Comparison of ENCODE assay signal across 8 cellular contexts in genomic region chr14:57389646-57390036, GRCh38. TPM values are rescaled to one million over a fixed set of nuclear protein-coding genes. Genes with fewer than 3 reads are reported as not detected.
DNase-seq lines count a peak whose midpoint lies in the region; ATAC-seq and TF ChIP-seq lines count a peak whose summit lies in the region.

No MANE protein-coding gene starts in this region.

- H3K27me3 Mint-ChIP-seq in mesothelial cell of epicardium (ENCODE audit: low read depth) = peaks cover 4% of the 10 kb centered on the region

- TF ChIP-seq CTCF in mammary epithelial cell (conservative IDR thresholded peaks at IDR 0.05 in 1 of 2, IDR thresholded peaks at IDR 0.05 in 1 of 2; ENCODE audit: extremely low read depth in 1 of 2, insufficient read depth in 1 of 2, low read depth in 1 of 2, low read length in 2 of 2) (no peak), mesothelial cell of epicardium (IDR thresholded peaks at IDR 0.05; ENCODE audit: unreplicated experiment) (no peak)

- peak overlapping the region; percentile 96 for H3K27ac Mint-ChIP-seq in mesothelial cell of epicardium

- 54% methylated on average over 5 of the region's 5 CpGs for WGBS in mammary epithelial cell (ENCODE audit: low coverage, missing lambda C conversion rate)
- WGBS in aorta, 2 donors = 45 to 46% methylated on average over 5 of the region's 5 CpGs

- H3K79me2 ChIP-seq in mammary epithelial cell (ENCODE audit: insufficient read depth, low read length) = peaks cover 43% of the 10 kb centered on the region

- H3K27ac ChIP-seq in mammary epithelial cell (ENCODE audit: insufficient read depth, low read depth, low read length) (peak overlapping the region; percentile 58), aorta (ENCODE audit: low read depth in 1 of 2, low read length in 2 of 2) (peak overlapping the region in 1 of 2 donors; percentile 38)

- DNase-seq in stimulated activated CD4-positive, alpha-beta T cell treated with anti-CD3 and anti-CD28 coated beads, Interleukin-12 subunit alpha, Interleukin-12 subunit beta, amount 100 ng/mL, for 4 hours = peak; percentile 2
- no peak for DNase-seq in stimulated activated CD4-positive, alpha-beta T cell treated with anti-CD3 and anti-CD28 coated beads, Interleukin-4, amount 100 ng/mL, for 24 hours
- DNase-seq in NCI-H146 treated with DMSO at 0.1 percent for 48 hours (lab: John Stamatoyannopoulos, UW; ENCODE audit: unreplicated experiment) (peak; percentile 20), mammary epithelial cell (no peak), mesothelial cell of epicardium (ENCODE audit: low spot score in 2 of 2, unreplicated experiment in 2 of 2) (no peak), aorta (no peak), HK-2 (ENCODE audit: unreplicated experiment) (no peak), NCI-H2081 treated with DMSO at 0.1 percent for 48 hours (lab: John Stamatoyannopoulos, UW) (no peak)

- peak overlapping the region; percentile 89 for H3K4me3 Mint-ChIP-seq in mesothelial cell of epicardium

- peak overlapping the region; percentile 91 for H3K4me2 ChIP-seq in mammary epithelial cell (ENCODE audit: insufficient read depth, low read depth, low read length)

- H3K36me3 ChIP-seq in mammary epithelial cell (ENCODE audit: insufficient read depth, low read length) (peaks cover 3% of the 10 kb centered on the region), aorta (ENCODE audit: control insufficient read depth in 1 of 2, insufficient read depth in 2 of 2, low read length in 1 of 2) (no peaks in the 10 kb centered on the region)

- peak overlapping the region; percentile 97 for H2AFZ ChIP-seq in mammary epithelial cell (ENCODE audit: low read depth, low read length)

- H3K4me3 ChIP-seq in mammary epithelial cell (replicated peaks in 1 of 3; ENCODE audit: insufficient read depth in 1 of 3, low read depth in 2 of 3, low read length in 3 of 3) (peak overlapping the region; percentile 76 to 89 (median 79)), aorta (ENCODE audit: low read length in 2 of 2) (peak overlapping the region; percentile 3 to 72)

- no peaks in the 10 kb centered on the region for H3K9me3 Mint-ChIP-seq in mesothelial cell of epicardium

- peaks cover 6% of the 10 kb centered on the region for H3K4me1 ChIP-seq in mammary epithelial cell (ENCODE audit: insufficient read depth, low read length)
- peaks cover 3 to 4% of the 10 kb centered on the region in 2 donors for H3K4me1 ChIP-seq in aorta (ENCODE audit: control insufficient read depth in 1 of 2, insufficient read depth in 2 of 2, low read length in 2 of 2)

- peaks cover 41% of the 10 kb centered on the region for H3K4me1 Mint-ChIP-seq in mesothelial cell of epicardium

- BruUV-seq in mammary epithelial cell (replicated peaks; lab: Mats Ljungman, UMichigan) = TSS peak; percentile 30

- CTCF ChIA-PET in mammary epithelial cell (lab: Charles Lee; ENCODE audit: low non-redundant PET) = no interaction called here

- H3K9me3 ChIP-seq in mammary epithelial cell (replicated peaks; ENCODE audit: insufficient read depth, low read length) (no peaks in the 10 kb centered on the region), aorta (ENCODE audit: control insufficient read depth, low read length) (no peaks in the 10 kb centered on the region)

- no peaks in the 10 kb centered on the region for H4K20me1 ChIP-seq in mammary epithelial cell (ENCODE audit: insufficient read depth, low read length)

- intact Hi-C loops in mammary epithelial cell (cut with micrococcal nuclease) (loop anchor here (5.0 to 10.0 kb wide), 2 partner anchors 122 to 685 kb away; partner anchors contain the start of genes AP5M1 and EXOC5), aorta (cut with DNase I) (loop anchor here in 1 of 2 donors (10.0 kb wide), 1 partner anchor 125 kb away; the partner anchor contains the start of genes AP5M1 and EXOC5)

- H3K27me3 ChIP-seq in mammary epithelial cell (ENCODE audit: insufficient read depth, low read length) = no peaks in the 10 kb centered on the region
- H3K27me3 ChIP-seq in aorta (ENCODE audit: control insufficient read depth in 1 of 2, insufficient read depth in 2 of 2, low read length in 1 of 2) = no peaks in the 10 kb centered on the region

- ATAC-seq in aorta (ENCODE audit: low FRiP score) = no peak

- H3K36me3 Mint-ChIP-seq in mesothelial cell of epicardium = peaks cover 1% of the 10 kb centered on the region

- peak overlapping the region; percentile 65 for H3K9ac ChIP-seq in mammary epithelial cell (ENCODE audit: insufficient read depth, low read length)

- in situ Hi-C loops in mammary epithelial cell (cut with MboI; ENCODE audit: low sequenced_read_pairs in 2 of 2) = no loop called here

- dilution Hi-C loops in mammary epithelial cell (cut with HindIII; ENCODE audit: low sequenced_read_pairs) = loop anchor here (5.0 kb wide), 1 partner anchor 192 kb away; no protein-coding TSS in a partner anchor

RNA-seq across cellular contexts. Expression of gene NAA30, which starts 0.7 kb away (rescaled TPM):
- 10 to 100 TPM; 22.9 to 28.2 TPM for total RNA-seq in mammary epithelial cell
- polyA plus RNA-seq in mammary epithelial cell = 6.3 TPM
- 5.0 TPM for polyA minus RNA-seq in mammary epithelial cell
- 19.2 TPM in 3 replicates for total RNA-seq in mesothelial cell of epicardium
- 10 to 100 TPM; 16.2 to 17.0 TPM for total RNA-seq in aorta
- 1 to 10 TPM; 7.9 to 9.5 TPM for polyA plus RNA-seq in aorta

Comparison
In these comparisons a context has a peak if more than half of its experiments do, and no peak if none do; other contexts are left out.
1. DNase-seq: peak in stimulated activated CD4-positive, alpha-beta T cell treated with anti-CD3 and anti-CD28 coated beads, Interleukin-12 subunit alpha, Interleukin-12 subunit beta, amount 100 ng/mL, for 4 hours (single experiment) and NCI-H146 treated with DMSO at 0.1 percent for 48 hours (single experiment); none in stimulated activated CD4-positive, alpha-beta T cell treated with anti-CD3 and anti-CD28 coated beads, Interleukin-4, amount 100 ng/mL, for 24 hours (single experiment), mammary epithelial cell (single experiment), mesothelial cell of epicardium (0 of 2), aorta (0 of 2), HK-2 (single experiment) and NCI-H2081 treated with DMSO at 0.1 percent for 48 hours (single experiment).